ENCODE assay signal across 24 cellular contexts in genomic region chr16:68481636-68482035, GRCh38. TPM values are rescaled to one million over a fixed set of nuclear protein-coding genes. Genes with fewer than 3 reads are reported as not detected.
"Had no signal": no experiment of that assay in that cellular context is flagged by ENCODE, and none has a peak within 500 bp of the region (broad histone marks: within the 10 kb centered on the region; RNA-seq: fewer than 3 reads in every experiment).

No MANE protein-coding gene starts in this region.

- H3K4me1 Mint-ChIP-seq: natural killer cell had no signal

- H3K27ac ChIP-seq: coronary artery, heart right ventricle, ovary, prostate gland, upper lobe of left lung had no signal

- H3K9me3 Mint-ChIP-seq: activated CD4-positive, alpha-beta memory T cell treated with anti-CD3 and anti-CD28 coated beads for 36 hours; natural killer cell had no signal

- H3K4me1 ChIP-seq: prostate gland had no signal

- H3K27me3 Mint-ChIP-seq: activated CD4-positive, alpha-beta memory T cell treated with anti-CD3 and anti-CD28 coated beads for 36 hours had no signal

- H3K36me3 Mint-ChIP-seq: activated CD4-positive, alpha-beta memory T cell treated with anti-CD3 and anti-CD28 coated beads for 36 hours; activated naive CD8-positive, alpha-beta T cell treated with anti-CD3 and anti-CD28 coated beads, Interleukin-2, amount 10 ng/mL, durations not matched to agents 7 days and 5 days; natural killer cell had no signal

- ATAC-seq: activated T-cell treated with anti-CD3 and anti-CD28 coated beads, Interleukin-2, amount 50 U/mL, for 72 hours; heart right ventricle; left colon; natural killer cell; stimulated activated naive CD8-positive, alpha-beta T cell treated with anti-CD3 and anti-CD28 coated beads, Interleukin-15, Interleukin-2, amounts not matched to agents 100 U/mL and 50 U/mL, for 24 hours had no signal

- H3K4me3 ChIP-seq: coronary artery, heart right ventricle, ovary, prostate gland, upper lobe of left lung had no signal

- H3K4me3 Mint-ChIP-seq: activated CD4-positive, alpha-beta memory T cell treated with anti-CD3 and anti-CD28 coated beads for 36 hours; activated naive CD4-positive, alpha-beta T cell treated with anti-CD3 and anti-CD28 coated beads for 36 hours; activated naive CD8-positive, alpha-beta T cell treated with anti-CD3 and anti-CD28 coated beads, Interleukin-2, amount 10 ng/mL, durations not matched to agents 7 days and 5 days; activated T-cell treated with anti-CD3 and anti-CD28 coated beads, Interleukin-2, amount 50 U/mL, for 72 hours; natural killer cell had no signal

- H3K27ac Mint-ChIP-seq: activated CD4-positive, alpha-beta memory T cell treated with anti-CD3 and anti-CD28 coated beads for 36 hours; activated naive CD4-positive, alpha-beta T cell treated with anti-CD3 and anti-CD28 coated beads for 36 hours; activated naive CD8-positive, alpha-beta T cell treated with anti-CD3 and anti-CD28 coated beads, Interleukin-2, amount 10 ng/mL, durations not matched to agents 7 days and 5 days; activated T-cell treated with anti-CD3 and anti-CD28 coated beads, Interleukin-2, amount 50 U/mL, for 72 hours; natural killer cell had no signal

- DNase-seq: activated CD4-positive, alpha-beta memory T cell treated with anti-CD3 and anti-CD28 coated beads for 36 hours; activated CD4-positive, alpha-beta T cell treated with anti-CD3 and anti-CD28 coated beads for 4 hours; activated CD4-positive, CD25-positive, alpha-beta regulatory T cell; activated effector memory CD4-positive, alpha-beta T cell treated with Interleukin-2 at 50 U/mL for 16 hours; activated naive CD4-positive, alpha-beta T cell treated with anti-CD3 and anti-CD28 coated beads for 36 hours; activated naive CD8-positive, alpha-beta T cell treated with anti-CD3 and anti-CD28 coated beads, Interleukin-2, amount 10 ng/mL, durations not matched to agents 7 days and 5 days; activated T-cell treated with anti-CD3 and anti-CD28 coated beads, Interleukin-2, amount 50 U/mL, for 72 hours; amniotic stem cell; heart right ventricle; left colon; mammary epithelial cell; midbrain; natural killer cell; ovary; stimulated activated CD4-positive, alpha-beta T cell treated with anti-CD3 and anti-CD28 coated beads, Interleukin-12 subunit alpha, Interleukin-12 subunit beta, amount 100 ng/mL, for 4 hours; stimulated activated CD4-positive, alpha-beta T cell treated with anti-CD3 and anti-CD28 coated beads, Interleukin-4, amount 100 ng/mL, for 4 hours; stimulated activated naive CD8-positive, alpha-beta T cell treated with anti-CD3 and anti-CD28 coated beads, Interleukin-15, Interleukin-2, amounts not matched to agents 100 U/mL and 50 U/mL, for 24 hours; T-helper 1 cell; T1000; upper lobe of left lung had no signal

- H3K36me3 ChIP-seq: heart right ventricle, ovary, prostate gland, upper lobe of left lung had no signal

- H3K27me3 ChIP-seq: heart right ventricle, ovary, upper lobe of left lung had no signal

- H3K9me3 ChIP-seq: ovary, prostate gland, upper lobe of left lung had no signal

RNA-seq across cellular contexts. Expression of gene SMPD3, which starts 33.3 kb away (rescaled TPM):
- total RNA-seq: bronchial epithelial cell, epithelial cell of proximal tubule, mammary epithelial cell had no signal
